Comparison of ENCODE assay signal across 14 cellular contexts in the genomic region with DNA sequence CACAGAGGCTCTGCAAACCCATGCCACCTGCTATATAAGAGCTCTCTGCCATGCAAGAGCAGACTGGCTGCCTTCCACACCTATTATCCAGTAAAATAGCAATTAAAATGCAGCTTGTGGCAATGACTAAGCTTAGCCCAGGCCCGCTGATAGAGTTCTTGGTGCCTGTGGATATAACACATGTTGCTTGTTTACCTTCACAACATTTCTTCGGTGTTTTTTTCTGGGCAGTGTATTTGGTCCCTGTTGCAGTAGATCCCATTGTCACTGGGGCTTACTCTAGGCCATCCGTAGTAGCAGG.
DNase-seq lines count a peak whose midpoint lies in the region; ATAC-seq and TF ChIP-seq lines count a peak whose summit lies in the region.
"Had no signal": no experiment of that assay in that cellular context is flagged by ENCODE, and none has a peak within 500 bp of the region (broad histone marks: within the 10 kb centered on the region; RNA-seq: fewer than 3 reads in every experiment).

No MANE protein-coding gene starts in this region.

- H3K27me3 ChIP-seq in KMS-11 (ENCODE audit: insufficient read depth, low read depth): no peaks in the 10 kb centered on the region
- H3K27me3 ChIP-seq in Peyer's patch: no peaks in the 10 kb centered on the region
- H3K27me3 ChIP-seq: colonic mucosa, esophagus muscularis mucosa, hepatocyte, transverse colon had no signal

- peaks cover 31% of the 10 kb centered on the region for H3K4me1 ChIP-seq in KMS-11 (ENCODE audit: low read depth, poor library complexity, severe bottlenecking)
- no peaks in the 10 kb centered on the region for H3K4me1 ChIP-seq in Peyer's patch
- H3K4me1 ChIP-seq: colonic mucosa had no signal

- H3K36me3 Mint-ChIP-seq in activated CD4-positive, alpha-beta memory T cell treated with anti-CD3 and anti-CD28 coated beads, Interleukin-2, amount 10 ng/mL, durations not matched to agents 7 days and 5 days (ENCODE audit: low read depth): no peaks in the 10 kb centered on the region
- H3K36me3 Mint-ChIP-seq in activated CD4-positive, alpha-beta memory T cell treated with anti-CD3 and anti-CD28 coated beads for 36 hours: no peaks in the 10 kb centered on the region
- no peaks in the 10 kb centered on the region for H3K36me3 Mint-ChIP-seq in activated T-helper 17 cell treated with anti-CD3 and anti-CD28 coated beads, Interleukin-2, amount 50 U/mL, for 72 hours (ENCODE audit: low read depth)
- H3K36me3 Mint-ChIP-seq in osteocyte (ENCODE audit: unreplicated experiment): no peaks in the 10 kb centered on the region

- TF ChIP-seq CTCF in KMS-11 (conservative IDR thresholded peaks at IDR 0.05; ENCODE audit: low read depth, low read length) (no peak), osteocyte (IDR thresholded peaks at IDR 0.05) (no peak), Peyer's patch (IDR thresholded peaks at IDR 0.05) (no peak)

- no peaks in the 10 kb centered on the region for H3K9me3 Mint-ChIP-seq in activated CD4-positive, alpha-beta memory T cell treated with anti-CD3 and anti-CD28 coated beads, Interleukin-2, amount 10 ng/mL, durations not matched to agents 7 days and 5 days
- H3K9me3 Mint-ChIP-seq in activated CD4-positive, alpha-beta memory T cell treated with anti-CD3 and anti-CD28 coated beads for 36 hours: no peaks in the 10 kb centered on the region
- H3K9me3 Mint-ChIP-seq in activated T-helper 17 cell treated with anti-CD3 and anti-CD28 coated beads, Interleukin-2, amount 50 U/mL, for 72 hours: no peaks in the 10 kb centered on the region
- no peaks in the 10 kb centered on the region for H3K9me3 Mint-ChIP-seq in osteocyte (ENCODE audit: unreplicated experiment)

- peak overlapping the region; percentile 21; the same call in 1 of the 2 replicates for H3K9ac ChIP-seq in KMS-11

- CTCF ChIA-PET in activated CD4-positive, alpha-beta memory T cell treated with anti-CD3 and anti-CD28 coated beads, Interleukin-2, amount 10 ng/mL, durations not matched to agents 7 days and 5 days (lab: Charles Lee): no interaction called here
- CTCF ChIA-PET in activated CD4-positive, alpha-beta memory T cell treated with anti-CD3 and anti-CD28 coated beads for 36 hours (lab: Charles Lee): interaction anchor here (1.0 to 1.2 kb wide), 2 partner anchors 64 to 78 kb away, joined by 3 read pairs; no protein-coding TSS in a partner anchor

- H3K4me1 Mint-ChIP-seq in activated CD4-positive, alpha-beta memory T cell treated with anti-CD3 and anti-CD28 coated beads, Interleukin-2, amount 10 ng/mL, durations not matched to agents 7 days and 5 days: peaks cover 27% of the 10 kb centered on the region
- peaks cover 28% of the 10 kb centered on the region for H3K4me1 Mint-ChIP-seq in activated CD4-positive, alpha-beta memory T cell treated with anti-CD3 and anti-CD28 coated beads for 36 hours (ENCODE audit: low read depth)
- peaks cover 11% of the 10 kb centered on the region for H3K4me1 Mint-ChIP-seq in activated T-helper 17 cell treated with anti-CD3 and anti-CD28 coated beads, Interleukin-2, amount 50 U/mL, for 72 hours
- H3K4me1 Mint-ChIP-seq in osteocyte (ENCODE audit: unreplicated experiment): peaks cover 8% of the 10 kb centered on the region

- intact Hi-C loops in activated CD4-positive, alpha-beta memory T cell treated with anti-CD3 and anti-CD28 coated beads for 36 hours (cut with micrococcal nuclease): no loop called here

- H3K79me2 ChIP-seq in KMS-11 (ENCODE audit: insufficient read depth, low read depth): no peaks in the 10 kb centered on the region
- H3K79me2 ChIP-seq: hepatocyte had no signal

- TF ChIP-seq POLR2A in Peyer's patch (IDR thresholded peaks at IDR 0.05): no peak

- H3K36me3 ChIP-seq in KMS-11 (ENCODE audit: insufficient read depth) (no peaks in the 10 kb centered on the region), Peyer's patch (no peaks in the 10 kb centered on the region)
- H3K36me3 ChIP-seq: colonic mucosa, esophagus muscularis mucosa, transverse colon had no signal

- DNase-seq in activated CD4-positive, alpha-beta memory T cell treated with anti-CD3 and anti-CD28 coated beads, Interleukin-2, amount 10 ng/mL, durations not matched to agents 7 days and 5 days: no peak
- no peak for DNase-seq in activated CD4-positive, alpha-beta memory T cell treated with anti-CD3 and anti-CD28 coated beads for 36 hours
- DNase-seq in osteocyte (ENCODE audit: extremely low spot score, unreplicated experiment) (peak; percentile 32), D341Med (ENCODE audit: low spot score) (no peak), Peyer's patch (no peak)
- no peak for DNase-seq in stimulated activated CD4-positive, alpha-beta T cell treated with anti-CD3 and anti-CD28 coated beads, Interleukin-2, amount 100 ng/mL, for 24 hours
- DNase-seq: colonic mucosa; NCI-H1048; stimulated activated CD8-positive, alpha-beta memory T cell treated with anti-CD3 and anti-CD28 coated beads, Interleukin-4, amount 100 ng/mL, for 48 hours; transverse colon had no signal

- H2AFZ ChIP-seq in KMS-11 (ENCODE audit: low read depth): peak overlapping the region; percentile 72; the same call in 1 of the 2 replicates
- H2AFZ ChIP-seq: hepatocyte had no signal

- no peaks in the 10 kb centered on the region for H3K27me3 Mint-ChIP-seq in activated CD4-positive, alpha-beta memory T cell treated with anti-CD3 and anti-CD28 coated beads, Interleukin-2, amount 10 ng/mL, durations not matched to agents 7 days and 5 days
- H3K27me3 Mint-ChIP-seq in activated CD4-positive, alpha-beta memory T cell treated with anti-CD3 and anti-CD28 coated beads for 36 hours: no peaks in the 10 kb centered on the region
- H3K27me3 Mint-ChIP-seq in activated T-helper 17 cell treated with anti-CD3 and anti-CD28 coated beads, Interleukin-2, amount 50 U/mL, for 72 hours: no peaks in the 10 kb centered on the region
- peaks cover 54% of the 10 kb centered on the region for H3K27me3 Mint-ChIP-seq in osteocyte (ENCODE audit: unreplicated experiment)

- no peaks in the 10 kb centered on the region for H4K20me1 ChIP-seq in KMS-11 (ENCODE audit: insufficient read depth)

- POLR2A ChIA-PET in activated CD4-positive, alpha-beta memory T cell treated with anti-CD3 and anti-CD28 coated beads, Interleukin-2, amount 10 ng/mL, durations not matched to agents 7 days and 5 days (lab: Charles Lee): interaction anchor here (0.8 to 1.9 kb wide), 2 partner anchors 9 to 95 kb away, joined by 3 to 4 read pairs; a partner anchor contains a TSS
- POLR2A ChIA-PET in activated CD4-positive, alpha-beta memory T cell treated with anti-CD3 and anti-CD28 coated beads for 36 hours (lab: Charles Lee): no interaction called here

- no peak overlapping the region for H3K4me3 Mint-ChIP-seq in activated CD4-positive, alpha-beta memory T cell treated with anti-CD3 and anti-CD28 coated beads, Interleukin-2, amount 10 ng/mL, durations not matched to agents 7 days and 5 days
- no peak overlapping the region for H3K4me3 Mint-ChIP-seq in activated CD4-positive, alpha-beta memory T cell treated with anti-CD3 and anti-CD28 coated beads for 36 hours
- peak overlapping the region; percentile 67 for H3K4me3 Mint-ChIP-seq in activated T-helper 17 cell treated with anti-CD3 and anti-CD28 coated beads, Interleukin-2, amount 50 U/mL, for 72 hours
- H3K4me3 Mint-ChIP-seq in osteocyte (ENCODE audit: unreplicated experiment): no peak overlapping the region

- H3K4me2 ChIP-seq in KMS-11: peak overlapping the region; percentile 86
- H3K4me2 ChIP-seq: hepatocyte had no signal

- no peak for ATAC-seq in activated T-helper 17 cell treated with anti-CD3 and anti-CD28 coated beads, Interleukin-2, amount 50 U/mL, for 72 hours (replicated peaks)

- no peaks in the 10 kb centered on the region for H3K9me3 ChIP-seq in Peyer's patch
- H3K9me3 ChIP-seq: colonic mucosa, esophagus muscularis mucosa, transverse colon had no signal

- no peak overlapping the region for H3K4me3 ChIP-seq in KMS-11 (IDR thresholded peaks at IDR 0.05; ENCODE audit: insufficient read depth, low read depth, low read length)
- H3K4me3 ChIP-seq in Peyer's patch: no peak overlapping the region
- H3K4me3 ChIP-seq: hepatocyte, transverse colon had no signal

- H3K27ac Mint-ChIP-seq in activated CD4-positive, alpha-beta memory T cell treated with anti-CD3 and anti-CD28 coated beads, Interleukin-2, amount 10 ng/mL, durations not matched to agents 7 days and 5 days: peak overlapping the region; percentile 88
- H3K27ac Mint-ChIP-seq in activated CD4-positive, alpha-beta memory T cell treated with anti-CD3 and anti-CD28 coated beads for 36 hours: no peak overlapping the region
- H3K27ac Mint-ChIP-seq in activated T-helper 17 cell treated with anti-CD3 and anti-CD28 coated beads, Interleukin-2, amount 50 U/mL, for 72 hours: no peak overlapping the region
- H3K27ac Mint-ChIP-seq in osteocyte (ENCODE audit: unreplicated experiment): no peak overlapping the region

- H3K27ac ChIP-seq in KMS-11: peak overlapping the region; percentile 78
- H3K27ac ChIP-seq in Peyer's patch: peak overlapping the region in 1 of 4 donors; percentile 18
- H3K27ac ChIP-seq: colonic mucosa, hepatocyte had no signal
